Comparison of ENCODE assay signal across 20 cellular contexts in the genomic region with DNA sequence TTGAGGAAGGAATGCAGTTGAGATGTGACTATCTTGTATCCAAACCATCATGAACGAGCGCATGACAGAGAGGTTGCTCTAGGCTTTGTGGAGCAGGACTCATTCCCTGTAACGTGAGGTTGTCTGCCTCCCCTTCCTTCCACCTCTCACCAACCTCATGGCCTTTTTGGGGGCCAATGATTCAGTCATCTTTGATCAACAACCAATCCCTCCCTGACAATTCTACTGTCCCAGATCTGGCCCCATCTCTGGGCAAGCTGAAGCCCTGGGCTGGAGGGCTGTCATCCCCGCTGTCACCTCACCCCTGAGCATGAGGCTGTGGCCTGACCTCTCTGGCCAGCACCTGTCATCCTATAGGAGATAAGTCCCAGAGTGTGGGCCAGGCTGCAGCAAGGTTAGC.
"Had no signal": no experiment of that assay in that cellular context is flagged by ENCODE, and none has a peak within 500 bp of the region (broad histone marks: within the 10 kb centered on the region; RNA-seq: fewer than 3 reads in every experiment).

No MANE protein-coding gene starts in this region.

- H3K27ac ChIP-seq: RWPE1 had no signal

- H3K27me3 ChIP-seq: MG63 had no signal

- ATAC-seq: HepG2 had no signal

- H3K36me3 ChIP-seq: MG63 had no signal

- H3K4me3 ChIP-seq: MG63 had no signal

- DNase-seq: IMR-90, Karpas-422, KG1, MG63, NCI-H1092, NCI-H1436, NCI-H187, NCI-H2029, NCI-H2081 treated with DMSO at 0.1 percent for 48 hours, NCI-H2171, NCI-H226, NCI-H446, NCI-H510A, NCI-H524 treated with DMSO at 0.1 percent for 48 hours, NCI-H69, NCI-H774, SK-N-SH, SW 1271 had no signal

- H3K9me3 ChIP-seq: MG63, SK-N-SH had no signal
